Comparison of ENCODE assay signal across 12 cellular contexts in the genomic region with DNA sequence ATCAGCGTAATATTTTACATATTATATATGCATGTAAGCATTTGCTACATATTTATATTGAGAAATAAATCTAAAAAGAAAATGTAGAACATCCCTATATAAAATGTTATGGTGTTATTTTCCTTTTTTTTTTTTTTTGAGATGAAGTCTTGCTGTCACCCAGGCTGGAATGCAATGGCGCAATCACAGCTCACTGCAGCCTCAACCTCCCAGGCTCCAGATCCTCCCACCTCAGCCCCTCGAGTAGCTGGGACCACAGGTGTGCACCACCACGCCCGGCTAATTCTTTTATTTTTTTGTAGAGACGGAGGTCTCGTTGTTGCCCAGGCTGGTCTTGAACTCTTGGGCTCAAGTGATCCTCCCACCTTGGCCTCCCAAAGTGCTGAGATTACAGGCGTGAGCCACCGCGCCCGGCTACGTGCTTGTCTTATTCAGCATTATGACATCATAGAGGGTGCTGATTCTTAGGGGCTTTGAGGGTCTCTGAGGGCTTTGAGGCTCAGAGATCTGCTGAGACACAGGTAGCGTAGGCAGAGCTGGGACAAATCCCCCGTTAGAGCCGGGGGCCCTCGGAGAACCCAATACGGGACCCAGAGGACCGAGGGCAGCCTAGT.
A peak's percentile ranks its signal among the peaks of the same experiment; 100 is the strongest.
DNase-seq lines count a peak whose midpoint lies in the region; ATAC-seq, FAIRE-seq and TF ChIP-seq lines count a peak whose summit lies in the region.
"Had no signal": no experiment of that assay in that cellular context is flagged by ENCODE, and none has a peak within 500 bp of the region (broad histone marks: within the 10 kb centered on the region; RNA-seq: fewer than 3 reads in every experiment).

No MANE protein-coding gene starts in this region.

- POLR2A ChIA-PET in activated CD4-positive, alpha-beta T cell treated with anti-CD3 and anti-CD28 coated beads for 36 hours (lab: Charles Lee) = no interaction called here

- peak overlapping the region; percentile 91 to 95 for H3K27ac ChIP-seq in coronary artery
- H3K27ac ChIP-seq in muscle layer of colon (ENCODE audit: low read depth, low read length) = peak overlapping the region; percentile 86
- H3K27ac ChIP-seq in tibial artery = peak overlapping the region; percentile 75 to 91

- H3K36me3 ChIP-seq in muscle layer of colon (ENCODE audit: insufficient read depth, low read length) (no peaks in the 10 kb centered on the region), tibial artery (no peaks in the 10 kb centered on the region)
- H3K36me3 ChIP-seq: HAP-1 had no signal

- H3K4me1 ChIP-seq in muscle layer of colon (ENCODE audit: insufficient read depth, low read length) (peaks cover 17% of the 10 kb centered on the region), tibial artery (peaks cover 3 to 55% (median 45%) of the 10 kb centered on the region in 4 donors)

- CTCF ChIA-PET in activated CD4-positive, alpha-beta T cell treated with anti-CD3 and anti-CD28 coated beads for 36 hours (lab: Charles Lee) = interaction anchor here (0.6 to 1.1 kb wide), 2 partner anchors 104 to 105 kb away, joined by 4 to 5 read pairs; no protein-coding TSS in a partner anchor

- no peak for FAIRE-seq in HTR-8/SVneo (lab: Jason Lieb, UNC)
- FAIRE-seq: A204.1 had no signal

- H3K9me3 Mint-ChIP-seq in activated CD4-positive, alpha-beta T cell treated with anti-CD3 and anti-CD28 coated beads, Interleukin-2, amount 10 ng/mL, durations not matched to agents 24 days and 14 days = peaks cover 4% of the 10 kb centered on the region
- peaks cover 4% of the 10 kb centered on the region for H3K9me3 Mint-ChIP-seq in activated CD4-positive, alpha-beta T cell treated with anti-CD3 and anti-CD28 coated beads for 36 hours (ENCODE audit: low read depth)

- H3K36me3 Mint-ChIP-seq in activated CD4-positive, alpha-beta T cell treated with anti-CD3 and anti-CD28 coated beads, Interleukin-2, amount 10 ng/mL, durations not matched to agents 24 days and 14 days (ENCODE audit: low read depth) = peaks cover 2% of the 10 kb centered on the region
- H3K36me3 Mint-ChIP-seq in activated CD4-positive, alpha-beta T cell treated with anti-CD3 and anti-CD28 coated beads for 36 hours (ENCODE audit: low read depth) = no peaks in the 10 kb centered on the region

- no peak for ATAC-seq in activated CD4-positive, alpha-beta T cell treated with anti-CD3 and anti-CD28 coated beads for 36 hours

- TF ChIP-seq CTCF in coronary artery (IDR thresholded peaks at IDR 0.05) = no peak
- no peak for TF ChIP-seq CTCF in tibial artery (IDR thresholded peaks at IDR 0.05)

- H3K4me3 Mint-ChIP-seq in activated CD4-positive, alpha-beta T cell treated with anti-CD3 and anti-CD28 coated beads, Interleukin-2, amount 10 ng/mL, durations not matched to agents 24 days and 14 days = peak overlapping the region; percentile 15
- H3K4me3 Mint-ChIP-seq in activated CD4-positive, alpha-beta T cell treated with anti-CD3 and anti-CD28 coated beads for 36 hours = no peak overlapping the region

- H3K9ac ChIP-seq in muscle layer of colon (ENCODE audit: low read length) = no peak overlapping the region

- peaks cover 12% of the 10 kb centered on the region for H3K27me3 Mint-ChIP-seq in activated CD4-positive, alpha-beta T cell treated with anti-CD3 and anti-CD28 coated beads, Interleukin-2, amount 10 ng/mL, durations not matched to agents 24 days and 14 days
- H3K27me3 Mint-ChIP-seq in activated CD4-positive, alpha-beta T cell treated with anti-CD3 and anti-CD28 coated beads for 36 hours = peaks cover 8% of the 10 kb centered on the region

- peaks cover 2% of the 10 kb centered on the region for H3K4me1 Mint-ChIP-seq in activated CD4-positive, alpha-beta T cell treated with anti-CD3 and anti-CD28 coated beads, Interleukin-2, amount 10 ng/mL, durations not matched to agents 24 days and 14 days
- H3K4me1 Mint-ChIP-seq in activated CD4-positive, alpha-beta T cell treated with anti-CD3 and anti-CD28 coated beads for 36 hours = no peaks in the 10 kb centered on the region

- intact Hi-C loops in activated CD4-positive, alpha-beta T cell treated with anti-CD3 and anti-CD28 coated beads, Interleukin-2, amount 10 ng/mL, durations not matched to agents 24 days and 14 days (cut with micrococcal nuclease) = no loop called here
- intact Hi-C loops in activated CD4-positive, alpha-beta T cell treated with anti-CD3 and anti-CD28 coated beads for 36 hours (cut with DNase I, micrococcal nuclease) = loop anchor here in 1 of 2 experiments (2.0 kb wide), 1 partner anchor 21 kb away; no protein-coding TSS in a partner anchor
- intact Hi-C loops in tibial artery (cut with DNase I; ENCODE audit: low total_unique reads) = loop anchor here (1.0 to 5.0 kb wide), 3 partner anchors 32 to 103 kb away; no protein-coding TSS in a partner anchor

- peak overlapping the region; percentile 70 for H3K4me3 ChIP-seq in coronary artery
- no peak overlapping the region for H3K4me3 ChIP-seq in muscle layer of colon (ENCODE audit: low read depth in 1 of 2, low read length in 2 of 2)
- H3K4me3 ChIP-seq in tibial artery = peak overlapping the region in 1 of 2 donors; percentile 52
- H3K4me3 ChIP-seq: HAP-1 had no signal

- DNase-seq in activated CD4-positive, alpha-beta T cell treated with anti-CD3 and anti-CD28 coated beads, Interleukin-2, amount 10 ng/mL, durations not matched to agents 24 days and 14 days = no peak
- no peak for DNase-seq in activated CD4-positive, alpha-beta T cell treated with anti-CD3 and anti-CD28 coated beads for 36 hours
- DNase-seq in coronary artery (ENCODE audit: low spot score) (peak; percentile 77), tibial artery (peak; percentile 28 to 69), hippocampal formation (lab: John Stamatoyannopoulos, UW) (no peak), globus pallidus (ENCODE audit: low spot score) (no peak), HTR-8/SVneo (ENCODE audit: insufficient read length, low spot score) (no peak)
- DNase-seq: foreskin melanocyte, NCI-H1930 had no signal

- H3K27me3 ChIP-seq in muscle layer of colon (ENCODE audit: control insufficient read depth in 1 of 2, insufficient read depth in 2 of 2, low read length in 2 of 2) = no peaks in the 10 kb centered on the region
- no peaks in the 10 kb centered on the region for H3K27me3 ChIP-seq in tibial artery

- H3K27ac Mint-ChIP-seq in activated CD4-positive, alpha-beta T cell treated with anti-CD3 and anti-CD28 coated beads, Interleukin-2, amount 10 ng/mL, durations not matched to agents 24 days and 14 days = no peak overlapping the region
- no peak overlapping the region for H3K27ac Mint-ChIP-seq in activated CD4-positive, alpha-beta T cell treated with anti-CD3 and anti-CD28 coated beads for 36 hours

- H3K9me3 ChIP-seq in muscle layer of colon (ENCODE audit: low read length) (no peaks in the 10 kb centered on the region), tibial artery (peaks cover 0 to 3% (median 0%) of the 10 kb centered on the region in 3 donors)

Comparison
In these comparisons a context has a peak if more than half of its experiments do, and no peak if none do; other contexts are left out.
1. DNase-seq: peak in coronary artery (single experiment) and tibial artery (2 of 2); none in activated CD4-positive, alpha-beta T cell treated with anti-CD3 and anti-CD28 coated beads, Interleukin-2, amount 10 ng/mL, durations not matched to agents 24 days and 14 days (single experiment), activated CD4-positive, alpha-beta T cell treated with anti-CD3 and anti-CD28 coated beads for 36 hours (single experiment), hippocampal formation (0 of 2), globus pallidus (single experiment) and HTR-8/SVneo (single experiment).
2. Peak in every context shown above with its lines, with median percentiles within 50 percentile points of each other: H3K27ac ChIP-seq.